Comparison of ENCODE assay signal across 17 cellular contexts in genomic region chr2:226828164-226828563, GRCh38. TPM values are rescaled to one million over a fixed set of nuclear protein-coding genes. Genes with fewer than 3 reads are reported as not detected.
DNase-seq lines count a peak whose midpoint lies in the region; ATAC-seq and TF ChIP-seq lines count a peak whose summit lies in the region.
"Had no signal": no experiment of that assay in that cellular context is flagged by ENCODE, and none has a peak within 500 bp of the region (broad histone marks: within the 10 kb centered on the region; RNA-seq: fewer than 3 reads in every experiment).

No MANE protein-coding gene starts in this region.

- H3K4me3 ChIP-seq in AG10803 (ENCODE audit: low read length) (no peak overlapping the region), fibroblast of mammary gland (ENCODE audit: control insufficient read depth, low read depth, low read length) (no peak overlapping the region)

- peaks cover 20% of the 10 kb centered on the region for H3K4me1 Mint-ChIP-seq in activated CD8-positive, alpha-beta T cell treated with anti-CD3 and anti-CD28 coated beads for 36 hours (ENCODE audit: low read depth)

- POLR2A ChIA-PET in activated CD8-positive, alpha-beta T cell treated with anti-CD3 and anti-CD28 coated beads for 36 hours (lab: Charles Lee), result no interaction called here

- peak; percentile 65 for DNase-seq in AG10803 (ENCODE audit: low read depth)
- DNase-seq in GM03348 (ENCODE audit: low spot score), result peak; percentile 7
- DNase-seq in NCI-H526 (lab: John Stamatoyannopoulos, UW), result peak; percentile 26 to 40
- peak; percentile 60 for DNase-seq in fibroblast of mammary gland (ENCODE audit: low read depth)
- DNase-seq in activated CD8-positive, alpha-beta T cell treated with anti-CD3 and anti-CD28 coated beads for 36 hours, result no peak
- DNase-seq: GOT3, KBM-7, NCI-H1092, NCI-H1436 treated with DMSO at 0.1 percent for 48 hours, NCI-H1930, NCI-H748 treated with DMSO at 0.1 percent for 48 hours, SIG-M5, SK-N-SH had no signal

- no peak overlapping the region for H3K27ac Mint-ChIP-seq in activated CD8-positive, alpha-beta T cell treated with anti-CD3 and anti-CD28 coated beads for 36 hours
- H3K27ac Mint-ChIP-seq: B cell, CD14-positive monocyte had no signal

- H3K27me3 Mint-ChIP-seq in activated CD8-positive, alpha-beta T cell treated with anti-CD3 and anti-CD28 coated beads for 36 hours, result no peaks in the 10 kb centered on the region
- H3K27me3 Mint-ChIP-seq: B cell had no signal

- no peak overlapping the region for H3K4me3 Mint-ChIP-seq in activated CD8-positive, alpha-beta T cell treated with anti-CD3 and anti-CD28 coated beads for 36 hours
- H3K4me3 Mint-ChIP-seq: B cell, CD14-positive monocyte had no signal

- peaks cover 18% of the 10 kb centered on the region for H3K36me3 Mint-ChIP-seq in activated CD8-positive, alpha-beta T cell treated with anti-CD3 and anti-CD28 coated beads for 36 hours (ENCODE audit: low read depth)
- H3K36me3 Mint-ChIP-seq: CD14-positive monocyte had no signal

- ATAC-seq in activated CD8-positive, alpha-beta T cell treated with anti-CD3 and anti-CD28 coated beads for 36 hours, result no peak
- ATAC-seq in GM19324 (IDR thresholded peaks at IDR 0.05; ENCODE audit: low FRiP score, unreplicated experiment) (no peak), HG02763 (IDR thresholded peaks at IDR 0.05; ENCODE audit: unreplicated experiment) (no peak)

- TF ChIP-seq CTCF in AG10803 (conservative IDR thresholded peaks at IDR 0.05; ENCODE audit: low read length) (no peak), fibroblast of mammary gland (conservative IDR thresholded peaks at IDR 0.05; ENCODE audit: control insufficient read depth, insufficient read depth, low read depth, low read length) (no peak)
- TF ChIP-seq CTCF in activated CD8-positive, alpha-beta T cell treated with anti-CD3 and anti-CD28 coated beads for 36 hours (IDR thresholded peaks at IDR 0.05), result no peak

- intact Hi-C loops in activated CD8-positive, alpha-beta T cell treated with anti-CD3 and anti-CD28 coated beads for 36 hours (cut with micrococcal nuclease), result no loop called here

- peaks cover 8% of the 10 kb centered on the region for H3K9me3 Mint-ChIP-seq in activated CD8-positive, alpha-beta T cell treated with anti-CD3 and anti-CD28 coated beads for 36 hours

- CTCF ChIA-PET in activated CD8-positive, alpha-beta T cell treated with anti-CD3 and anti-CD28 coated beads for 36 hours (lab: Charles Lee), result interaction anchor here (1.8 kb wide), 1 partner anchor 25 kb away, joined by 14 read pairs; no protein-coding TSS in a partner anchor

RNA-seq across cellular contexts. Expression of gene RHBDD1, which starts 7.7 kb away (rescaled TPM):
- total RNA-seq in activated CD8-positive, alpha-beta T cell treated with anti-CD3 and anti-CD28 coated beads for 36 hours, result 10 to 100 TPM; 34.3 to 35.9 TPM

RNA-seq across cellular contexts. Expression of gene IRS1, which starts 28.5 kb away (rescaled TPM):
- 1 to 10 TPM; 3.5 to 4.0 TPM for total RNA-seq in activated CD8-positive, alpha-beta T cell treated with anti-CD3 and anti-CD28 coated beads for 36 hours
